ENCODE assay signal across 9 cellular contexts in the genomic region with DNA sequence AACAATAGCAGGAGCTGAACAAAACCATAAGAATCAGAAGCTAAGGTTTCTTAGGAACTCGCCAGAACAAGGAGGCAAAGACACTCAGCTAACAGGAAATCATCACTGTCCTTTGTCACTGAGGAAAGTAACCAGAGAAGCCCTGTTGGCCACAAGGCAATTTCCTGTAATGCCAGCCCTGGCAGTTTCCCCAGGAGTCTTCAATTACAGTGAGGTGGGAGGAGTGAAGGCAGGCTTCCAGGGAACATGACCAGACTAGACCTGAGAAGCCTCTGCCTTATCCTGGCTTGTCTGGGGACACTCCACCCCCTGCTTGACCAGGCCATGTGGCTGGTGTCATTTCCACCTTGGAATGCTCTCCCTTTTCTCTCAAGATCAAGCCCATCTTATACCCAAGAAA.
A peak's percentile ranks its signal among the peaks of the same experiment; 100 is the strongest.
DNase-seq lines count a peak whose midpoint lies in the region; ATAC-seq and TF ChIP-seq lines count a peak whose summit lies in the region.
"Had no signal": no experiment of that assay in that cellular context is flagged by ENCODE, and none has a peak within 500 bp of the region (broad histone marks: within the 10 kb centered on the region; RNA-seq: fewer than 3 reads in every experiment).

No MANE protein-coding gene starts in this region.

- no TSS peak for BruUV-seq in IMR-90 (replicated peaks; lab: Mats Ljungman, UMichigan)

- in situ Hi-C loops in IMR-90 (cut with MboI; ENCODE audit: low sequenced_read_pairs): no loop called here

- no peak for TF ChIP-seq POLR2A in IMR-90 (IDR thresholded peaks at IDR 0.05; ENCODE audit: low read depth, low read length)

- no peak overlapping the region for H2AFZ ChIP-seq in IMR-90 (replicated peaks; ENCODE audit: low read length, poor library complexity)

- dilution Hi-C loops in IMR-90 (cut with HindIII; ENCODE audit: low sequenced_read_pairs, unreplicated experiment): no loop called here

- no peak overlapping the region for H2AK9ac ChIP-seq in IMR-90 (replicated peaks; ENCODE audit: low read depth, low read length, poor library complexity)

- peak overlapping the region; percentile 41 for H2BK5ac ChIP-seq in IMR-90 (ENCODE audit: low read depth, low read length, poor library complexity, severe bottlenecking)

- H3K4me3 ChIP-seq in AG10803 (ENCODE audit: low read length): no peak overlapping the region
- H3K4me3 ChIP-seq in IMR-90 (ENCODE audit: insufficient read depth, low read depth, low read length): no peak overlapping the region

- H3K4me1 Mint-ChIP-seq in activated CD8-positive, alpha-beta T cell treated with anti-CD3 and anti-CD28 coated beads for 36 hours (ENCODE audit: low read depth): no peaks in the 10 kb centered on the region
- no peaks in the 10 kb centered on the region for H3K4me1 Mint-ChIP-seq in immature natural killer cell
- no peaks in the 10 kb centered on the region for H3K4me1 Mint-ChIP-seq in activated T-helper 17 cell treated with anti-CD3 and anti-CD28 coated beads, Interleukin-2, amount 50 U/mL, for 72 hours
- H3K4me1 Mint-ChIP-seq: central memory CD8-positive, alpha-beta T cell had no signal

- H4K91ac ChIP-seq in IMR-90 (ENCODE audit: insufficient read depth, low read depth, low read length): peak overlapping the region; percentile 0; the same call in 1 of the 2 replicates

- no peaks in the 10 kb centered on the region for H3K27me3 Mint-ChIP-seq in activated CD8-positive, alpha-beta T cell treated with anti-CD3 and anti-CD28 coated beads for 36 hours
- peaks cover 2 to 6% (median 2%) of the 10 kb centered on the region in 3 donors for H3K27me3 Mint-ChIP-seq in immature natural killer cell (ENCODE audit: low read depth in 3 of 3)
- no peaks in the 10 kb centered on the region for H3K27me3 Mint-ChIP-seq in activated T-helper 17 cell treated with anti-CD3 and anti-CD28 coated beads, Interleukin-2, amount 50 U/mL, for 72 hours

- H3K18ac ChIP-seq in IMR-90 (ENCODE audit: low read depth, low read length): peak overlapping the region; percentile 71

- H3K23ac ChIP-seq in IMR-90 (ENCODE audit: low read depth, low read length): no peak overlapping the region

- intact Hi-C loops in IMR-90 (cut with micrococcal nuclease): no loop called here
- intact Hi-C loops in activated CD8-positive, alpha-beta T cell treated with anti-CD3 and anti-CD28 coated beads for 36 hours (cut with micrococcal nuclease): no loop called here

- DNase-seq in AG10803 (ENCODE audit: low read depth): peak; percentile 31
- peak; percentile 63 for DNase-seq in IMR-90
- peak; percentile 42 for DNase-seq in amniotic epithelial cell (ENCODE audit: low read depth)
- DNase-seq in islet precursor cell: peak; percentile 92
- DNase-seq in activated CD8-positive, alpha-beta T cell treated with anti-CD3 and anti-CD28 coated beads for 36 hours: no peak
- no peak for DNase-seq in occipital lobe (lab: John Stamatoyannopoulos, UW)
- no peak for DNase-seq in immature natural killer cell

- no peak overlapping the region for H3K27ac Mint-ChIP-seq in activated CD8-positive, alpha-beta T cell treated with anti-CD3 and anti-CD28 coated beads for 36 hours
- no peak overlapping the region for H3K27ac Mint-ChIP-seq in immature natural killer cell
- no peak overlapping the region for H3K27ac Mint-ChIP-seq in activated T-helper 17 cell treated with anti-CD3 and anti-CD28 coated beads, Interleukin-2, amount 50 U/mL, for 72 hours

- H3K9me3 Mint-ChIP-seq in activated CD8-positive, alpha-beta T cell treated with anti-CD3 and anti-CD28 coated beads for 36 hours: no peaks in the 10 kb centered on the region
- peaks cover 0 to 3% (median 0%) of the 10 kb centered on the region in 6 donors for H3K9me3 Mint-ChIP-seq in immature natural killer cell
- H3K9me3 Mint-ChIP-seq in activated T-helper 17 cell treated with anti-CD3 and anti-CD28 coated beads, Interleukin-2, amount 50 U/mL, for 72 hours: no peaks in the 10 kb centered on the region
- H3K9me3 Mint-ChIP-seq: central memory CD8-positive, alpha-beta T cell had no signal

- no peaks in the 10 kb centered on the region for H4K20me1 ChIP-seq in IMR-90 (ENCODE audit: insufficient read depth, low read length)

- no peaks in the 10 kb centered on the region; the same call in 1 of the 2 replicates for H3K27me3 ChIP-seq in IMR-90 (ENCODE audit: control insufficient read depth, insufficient read depth, low read length)

- no peak overlapping the region for H3K4me2 ChIP-seq in IMR-90 (ENCODE audit: low read depth, low read length)

- TF ChIP-seq CTCF in AG10803 (conservative IDR thresholded peaks at IDR 0.05; ENCODE audit: low read length) (no peak), IMR-90 (conservative IDR thresholded peaks at IDR 0.05; ENCODE audit: low read depth, low read length) (no peak)
- TF ChIP-seq CTCF in activated CD8-positive, alpha-beta T cell treated with anti-CD3 and anti-CD28 coated beads for 36 hours (IDR thresholded peaks at IDR 0.05): no peak

- no peak overlapping the region for H3K27ac ChIP-seq in IMR-90 (ENCODE audit: insufficient read depth, low read length)

- peak overlapping the region; percentile 29; the same call in 1 of the 2 replicates for H3K56ac ChIP-seq in IMR-90 (ENCODE audit: extremely low read depth, insufficient read depth, low read length)

- H3K4me3 Mint-ChIP-seq in activated CD8-positive, alpha-beta T cell treated with anti-CD3 and anti-CD28 coated beads for 36 hours: no peak overlapping the region
- no peak overlapping the region for H3K4me3 Mint-ChIP-seq in immature natural killer cell
- no peak overlapping the region for H3K4me3 Mint-ChIP-seq in activated T-helper 17 cell treated with anti-CD3 and anti-CD28 coated beads, Interleukin-2, amount 50 U/mL, for 72 hours
- H3K4me3 Mint-ChIP-seq: central memory CD8-positive, alpha-beta T cell had no signal

- no peak for TF ChIP-seq RAD21 in IMR-90 (IDR thresholded peaks at IDR 0.05; ENCODE audit: low read length)

- H3K4ac ChIP-seq in IMR-90 (ENCODE audit: low read depth, low read length): peak overlapping the region; percentile 77

- H3K79me1 ChIP-seq in IMR-90 (ENCODE audit: low read depth in 1 of 2, low read length in 2 of 2): no peaks in the 10 kb centered on the region

- CTCF ChIA-PET in IMR-90 (lab: Yijun Ruan, JAX): interaction anchor here (0.5 to 0.7 kb wide), 2 partner anchors 21 to 1176 kb away, joined by 3 read pairs; no protein-coding TSS in a partner anchor
- CTCF ChIA-PET in activated CD8-positive, alpha-beta T cell treated with anti-CD3 and anti-CD28 coated beads for 36 hours (lab: Charles Lee): no interaction called here

- no peak overlapping the region for H2AK5ac ChIP-seq in IMR-90 (ENCODE audit: low read depth, low read length)

- no peak overlapping the region; the same call in 1 of the 2 replicates for H4K5ac ChIP-seq in IMR-90 (ENCODE audit: low read depth, low read length)

- H3K36me3 Mint-ChIP-seq in activated CD8-positive, alpha-beta T cell treated with anti-CD3 and anti-CD28 coated beads for 36 hours (ENCODE audit: low read depth): no peaks in the 10 kb centered on the region
- no peaks in the 10 kb centered on the region for H3K36me3 Mint-ChIP-seq in immature natural killer cell
- no peaks in the 10 kb centered on the region for H3K36me3 Mint-ChIP-seq in activated T-helper 17 cell treated with anti-CD3 and anti-CD28 coated beads, Interleukin-2, amount 50 U/mL, for 72 hours (ENCODE audit: low read depth)

- H2BK15ac ChIP-seq in IMR-90 (ENCODE audit: low read depth, low read length): peak overlapping the region; percentile 42; the same call in 1 of the 3 replicates

- H2BK120ac ChIP-seq in IMR-90 (ENCODE audit: low read depth, low read length): peak overlapping the region; percentile 90

- ATAC-seq in IMR-90 (ENCODE audit: low read depth): peak; percentile 45; the same call in 1 of the 2 replicates
- ATAC-seq in activated CD8-positive, alpha-beta T cell treated with anti-CD3 and anti-CD28 coated beads for 36 hours: no peak
- ATAC-seq in activated T-helper 17 cell treated with anti-CD3 and anti-CD28 coated beads, Interleukin-2, amount 50 U/mL, for 72 hours (replicated peaks): no peak

- no peaks in the 10 kb centered on the region for H3K9me3 ChIP-seq in IMR-90 (ENCODE audit: control insufficient read depth, insufficient read depth, low read length)

- H3K36me3 ChIP-seq in IMR-90 (ENCODE audit: control insufficient read depth, insufficient read depth, low read length): no peaks in the 10 kb centered on the region

- POLR2A ChIA-PET in IMR-90 (lab: Charles Lee; ENCODE audit: unreplicated experiment): no interaction called here
- POLR2A ChIA-PET in activated CD8-positive, alpha-beta T cell treated with anti-CD3 and anti-CD28 coated beads for 36 hours (lab: Charles Lee): no interaction called here

- no CpG with 5 or more reads among the region's 1 CpG for WGBS in IMR-90 (ENCODE audit: extremely low coverage in 2 of 2, insufficient read length in 1 of 2), 2 experiments

- H4K8ac ChIP-seq in IMR-90 (ENCODE audit: low read depth in 2 of 2, low read length in 2 of 2): peak overlapping the region; percentile 16 to 72; a peak in 3 of 4 replicates

- no peak overlapping the region for H3K14ac ChIP-seq in IMR-90 (replicated peaks; ENCODE audit: low read depth, low read length)

- peak overlapping the region; percentile 72 for H2BK20ac ChIP-seq in IMR-90 (ENCODE audit: low read depth, low read length)

- no peaks in the 10 kb centered on the region for H3K9me1 ChIP-seq in IMR-90 (ENCODE audit: insufficient read depth, low read length)

- H3K9ac ChIP-seq in IMR-90 (ENCODE audit: low read depth, low read length): no peak overlapping the region

- H3K4me1 ChIP-seq in IMR-90 (ENCODE audit: control insufficient read depth, insufficient read depth, low read length): peaks cover 2% of the 10 kb centered on the region; the same call in 1 of the 2 replicates

TF ChIP-seq in IMR-90, 13 proteins besides CTCF, POLR2A, EP300 and RAD21 (continues in another document):
- TF ChIP-seq, protein P1, sequence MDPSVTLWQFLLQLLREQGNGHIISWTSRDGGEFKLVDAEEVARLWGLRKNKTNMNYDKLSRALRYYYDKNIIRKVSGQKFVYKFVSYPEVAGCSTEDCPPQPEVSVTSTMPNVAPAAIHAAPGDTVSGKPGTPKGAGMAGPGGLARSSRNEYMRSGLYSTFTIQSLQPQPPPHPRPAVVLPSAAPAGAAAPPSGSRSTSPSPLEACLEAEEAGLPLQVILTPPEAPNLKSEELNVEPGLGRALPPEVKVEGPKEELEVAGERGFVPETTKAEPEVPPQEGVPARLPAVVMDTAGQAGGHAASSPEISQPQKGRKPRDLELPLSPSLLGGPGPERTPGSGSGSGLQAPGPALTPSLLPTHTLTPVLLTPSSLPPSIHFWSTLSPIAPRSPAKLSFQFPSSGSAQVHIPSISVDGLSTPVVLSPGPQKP (IDR thresholded peaks at IDR 0.05; ENCODE audit: borderline replicate concordance, low read depth, low read length): no peak
- no peak for TF ChIP-seq FOS (IDR thresholded peaks at IDR 0.05; ENCODE audit: low read depth, low read length)
- no peak for TF ChIP-seq RCOR1 (IDR thresholded peaks at IDR 0.05; ENCODE audit: insufficient replicate concordance, low read length)
- no peak for TF ChIP-seq RFX5 (IDR thresholded peaks at IDR 0.05; ENCODE audit: low read depth, low read length)
- no peak for TF ChIP-seq BHLHE40 (IDR thresholded peaks at IDR 0.05; ENCODE audit: low read depth, low read length)

Comparison
In these comparisons a context has a peak if more than half of its experiments do, and no peak if none do; other contexts are left out.
1. DNase-seq: peak in AG10803 (single experiment), IMR-90 (single experiment), amniotic epithelial cell (single experiment) and islet precursor cell (single experiment); none in activated CD8-positive, alpha-beta T cell treated with anti-CD3 and anti-CD28 coated beads for 36 hours (single experiment), occipital lobe (single experiment) and immature natural killer cell (0 of 3).